In genomic region chr3:81289676-81290075, GRCh38 we compare ENCODE assay signal across 26 cellular contexts.
DNase-seq lines count a peak whose midpoint lies in the region; ATAC-seq and TF ChIP-seq lines count a peak whose summit lies in the region.
"Had no signal": no experiment of that assay in that cellular context is flagged by ENCODE, and none has a peak within 500 bp of the region (broad histone marks: within the 10 kb centered on the region; RNA-seq: fewer than 3 reads in every experiment).

No MANE protein-coding gene starts in this region.

- intact Hi-C loops in esophagus muscularis mucosa (cut with DNase I): no loop called here

- DNase-seq in NCI-H226 (peak; percentile 94), astrocyte of the hippocampus (ENCODE audit: low read depth, low spot score) (peak; percentile 55), iris pigment epithelial cell (ENCODE audit: low read depth) (peak; percentile 65), retinal pigment epithelial cell (ENCODE audit: low read depth) (peak; percentile 98), NCI-H2196 treated with DMSO at 0.1 percent for 48 hours (lab: John Stamatoyannopoulos, UW; ENCODE audit: unreplicated experiment) (no peak), esophagus muscularis mucosa (ENCODE audit: extremely low spot score) (no peak), osteocyte (ENCODE audit: extremely low spot score, unreplicated experiment) (no peak)
- no peak for DNase-seq in stimulated activated effector memory CD8-positive, alpha-beta T cell treated with anti-CD3 and anti-CD28 coated beads, Interleukin-12 subunit alpha, Interleukin-12 subunit beta, amount 100 ng/mL, for 72 hours (ENCODE audit: low spot score in 2 of 2)
- DNase-seq: activated effector memory CD4-positive, alpha-beta T cell treated with anti-CD3 and anti-CD28 coated beads, Interleukin-2, amount 50 U/mL, for 16 hours; activated naive CD8-positive, alpha-beta T cell treated with anti-CD3 and anti-CD28 coated beads for 36 hours; activated T-cell treated with anti-CD3 and anti-CD28 coated beads, Interleukin-2, amount 50 U/mL, for 24 hours; DMS53; Karpas-422; NCI-H446 treated with DMSO at 0.1 percent for 48 hours; NCI-H82; RPMI8226; SJCRH30; small intestine; stimulated activated naive CD4-positive, alpha-beta T cell treated with Interleukin-2 at 50 U/mL for 16 hours; upper lobe of right lung had no signal

- H3K27me3 ChIP-seq in esophagus muscularis mucosa: no peaks in the 10 kb centered on the region
- H3K27me3 ChIP-seq: ascending aorta, neutrophil, SJCRH30, suprapubic skin, upper lobe of right lung had no signal

- H3K4me1 ChIP-seq in esophagus muscularis mucosa: no peaks in the 10 kb centered on the region
- H3K4me1 ChIP-seq: ascending aorta, HAP-1, SJCRH30, suprapubic skin, upper lobe of right lung had no signal

- no peaks in the 10 kb centered on the region for H3K36me3 ChIP-seq in esophagus muscularis mucosa
- H3K36me3 ChIP-seq: ascending aorta, HAP-1, neutrophil, SJCRH30, upper lobe of right lung had no signal

- no peaks in the 10 kb centered on the region for H3K27me3 Mint-ChIP-seq in osteocyte (ENCODE audit: unreplicated experiment)
- H3K27me3 Mint-ChIP-seq: activated naive CD8-positive, alpha-beta T cell treated with anti-CD3 and anti-CD28 coated beads for 36 hours; activated T-cell treated with anti-CD3 and anti-CD28 coated beads, Interleukin-2, amount 50 U/mL, for 24 hours had no signal

- no peak for TF ChIP-seq EP300 in esophagus muscularis mucosa (IDR thresholded peaks at IDR 0.05)

- no peak for ATAC-seq in stimulated activated effector memory CD8-positive, alpha-beta T cell treated with anti-CD3 and anti-CD28 coated beads, Interleukin-12 subunit alpha, Interleukin-12 subunit beta, amount 100 ng/mL, for 72 hours
- ATAC-seq: HepG2, upper lobe of right lung had no signal

- WGBS in esophagus muscularis mucosa: 81% methylated on average over 3 of the region's 3 CpGs

- H3K9me3 Mint-ChIP-seq in stimulated activated effector memory CD8-positive, alpha-beta T cell treated with anti-CD3 and anti-CD28 coated beads, Interleukin-12 subunit alpha, Interleukin-12 subunit beta, amount 100 ng/mL, for 72 hours: peaks cover 8% of the 10 kb centered on the region
- H3K9me3 Mint-ChIP-seq in osteocyte (ENCODE audit: unreplicated experiment): no peaks in the 10 kb centered on the region
- H3K9me3 Mint-ChIP-seq: activated naive CD8-positive, alpha-beta T cell treated with anti-CD3 and anti-CD28 coated beads for 36 hours; activated T-cell treated with anti-CD3 and anti-CD28 coated beads, Interleukin-2, amount 50 U/mL, for 24 hours had no signal

- H3K36me3 Mint-ChIP-seq in stimulated activated effector memory CD8-positive, alpha-beta T cell treated with anti-CD3 and anti-CD28 coated beads, Interleukin-12 subunit alpha, Interleukin-12 subunit beta, amount 100 ng/mL, for 72 hours: no peaks in the 10 kb centered on the region
- H3K36me3 Mint-ChIP-seq in osteocyte (ENCODE audit: unreplicated experiment): no peaks in the 10 kb centered on the region
- H3K36me3 Mint-ChIP-seq: activated naive CD8-positive, alpha-beta T cell treated with anti-CD3 and anti-CD28 coated beads for 36 hours; mesothelial cell of epicardium had no signal

- TF ChIP-seq CTCF in retinal pigment epithelial cell (conservative IDR thresholded peaks at IDR 0.05; ENCODE audit: low read depth, low read length): no peak
- no peak for TF ChIP-seq CTCF in esophagus muscularis mucosa (IDR thresholded peaks at IDR 0.05)
- no peak for TF ChIP-seq CTCF in osteocyte (IDR thresholded peaks at IDR 0.05)

- H3K4me3 ChIP-seq in retinal pigment epithelial cell (ENCODE audit: low read length) (no peak overlapping the region), esophagus muscularis mucosa (no peak overlapping the region)
- H3K4me3 ChIP-seq: ascending aorta, HAP-1, SJCRH30, suprapubic skin, upper lobe of right lung had no signal

- peaks cover 0 to 5% (median 0%) of the 10 kb centered on the region in 4 donors for H3K9me3 ChIP-seq in esophagus muscularis mucosa
- H3K9me3 ChIP-seq: neutrophil, SJCRH30, suprapubic skin, upper lobe of right lung had no signal

- no peaks in the 10 kb centered on the region for H3K4me1 Mint-ChIP-seq in stimulated activated effector memory CD8-positive, alpha-beta T cell treated with anti-CD3 and anti-CD28 coated beads, Interleukin-12 subunit alpha, Interleukin-12 subunit beta, amount 100 ng/mL, for 72 hours
- H3K4me1 Mint-ChIP-seq in osteocyte (ENCODE audit: unreplicated experiment): no peaks in the 10 kb centered on the region
- H3K4me1 Mint-ChIP-seq: activated naive CD8-positive, alpha-beta T cell treated with anti-CD3 and anti-CD28 coated beads for 36 hours; mesothelial cell of epicardium had no signal

- H3K27ac Mint-ChIP-seq in stimulated activated effector memory CD8-positive, alpha-beta T cell treated with anti-CD3 and anti-CD28 coated beads, Interleukin-12 subunit alpha, Interleukin-12 subunit beta, amount 100 ng/mL, for 72 hours: no peak overlapping the region
- no peak overlapping the region for H3K27ac Mint-ChIP-seq in osteocyte (ENCODE audit: unreplicated experiment)
- H3K27ac Mint-ChIP-seq: activated naive CD8-positive, alpha-beta T cell treated with anti-CD3 and anti-CD28 coated beads for 36 hours; activated T-cell treated with anti-CD3 and anti-CD28 coated beads, Interleukin-2, amount 50 U/mL, for 24 hours; mesothelial cell of epicardium had no signal

- no peak for TF ChIP-seq POLR2A in esophagus muscularis mucosa (IDR thresholded peaks at IDR 0.05; ENCODE audit: low read depth)

- no peak overlapping the region for H3K4me3 Mint-ChIP-seq in stimulated activated effector memory CD8-positive, alpha-beta T cell treated with anti-CD3 and anti-CD28 coated beads, Interleukin-12 subunit alpha, Interleukin-12 subunit beta, amount 100 ng/mL, for 72 hours
- H3K4me3 Mint-ChIP-seq in osteocyte (ENCODE audit: unreplicated experiment): no peak overlapping the region
- H3K4me3 Mint-ChIP-seq: activated naive CD8-positive, alpha-beta T cell treated with anti-CD3 and anti-CD28 coated beads for 36 hours; activated T-cell treated with anti-CD3 and anti-CD28 coated beads, Interleukin-2, amount 50 U/mL, for 24 hours; mesothelial cell of epicardium had no signal

- H3K27ac ChIP-seq in esophagus muscularis mucosa (replicated peaks in 1 of 4): no peak overlapping the region
- H3K27ac ChIP-seq: ascending aorta, neutrophil, SJCRH30, suprapubic skin, upper lobe of right lung had no signal

Comparison
In these comparisons a context has a peak if more than half of its experiments do, and no peak if none do; other contexts are left out.
1. DNase-seq: peak in NCI-H226 (single experiment), astrocyte of the hippocampus (single experiment), iris pigment epithelial cell (single experiment) and retinal pigment epithelial cell (single experiment); none in NCI-H2196 treated with DMSO at 0.1 percent for 48 hours (single experiment), esophagus muscularis mucosa (single experiment), stimulated activated effector memory CD8-positive, alpha-beta T cell treated with anti-CD3 and anti-CD28 coated beads, Interleukin-12 subunit alpha, Interleukin-12 subunit beta, amount 100 ng/mL, for 72 hours (0 of 2) and osteocyte (single experiment).